Comparison of ENCODE assay signal across 8 cellular contexts in genomic region chr17:29293890-29294579, GRCh38. TPM values are rescaled to one million over a fixed set of nuclear protein-coding genes. Genes with fewer than 3 reads are reported as not detected.
DNase-seq lines count a peak whose midpoint lies in the region; ATAC-seq and TF ChIP-seq lines count a peak whose summit lies in the region.

A gene with protein sequence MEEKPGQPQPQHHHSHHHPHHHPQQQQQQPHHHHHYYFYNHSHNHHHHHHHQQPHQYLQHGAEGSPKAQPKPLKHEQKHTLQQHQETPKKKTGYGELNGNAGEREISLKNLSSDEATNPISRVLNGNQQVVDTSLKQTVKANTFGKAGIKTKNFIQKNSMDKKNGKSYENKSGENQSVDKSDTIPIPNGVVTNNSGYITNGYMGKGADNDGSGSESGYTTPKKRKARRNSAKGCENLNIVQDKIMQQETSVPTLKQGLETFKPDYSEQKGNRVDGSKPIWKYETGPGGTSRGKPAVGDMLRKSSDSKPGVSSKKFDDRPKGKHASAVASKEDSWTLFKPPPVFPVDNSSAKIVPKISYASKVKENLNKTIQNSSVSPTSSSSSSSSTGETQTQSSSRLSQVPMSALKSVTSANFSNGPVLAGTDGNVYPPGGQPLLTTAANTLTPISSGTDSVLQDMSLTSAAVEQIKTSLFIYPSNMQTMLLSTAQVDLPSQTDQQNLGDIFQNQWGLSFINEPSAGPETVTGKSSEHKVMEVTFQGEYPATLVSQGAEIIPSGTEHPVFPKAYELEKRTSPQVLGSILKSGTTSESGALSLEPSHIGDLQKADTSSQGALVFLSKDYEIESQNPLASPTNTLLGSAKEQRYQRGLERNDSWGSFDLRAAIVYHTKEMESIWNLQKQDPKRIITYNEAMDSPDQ (minus strand): TSS chr17:29294148. CDS start chr17:29294059, 89 bp downstream.

- peak; percentile 80 for ATAC-seq in HG02759 (IDR thresholded peaks at IDR 0.05; ENCODE audit: unreplicated experiment)

- WGBS in thymus: under 1% methylated on average over 31 of the region's 31 CpGs

- H3K4me3 ChIP-seq in GM12864 (ENCODE audit: low read depth, low read length) (peak within 1 kb of the TSS; percentile 77), thymus (ENCODE audit: low read length) (peak within 1 kb of the TSS; percentile 72)

- no peaks in the 10 kb centered on the region for H3K27me3 Mint-ChIP-seq in osteocyte (ENCODE audit: unreplicated experiment)

- peak within 1 kb of the TSS; percentile 100 for H3K4me3 Mint-ChIP-seq in osteocyte (ENCODE audit: unreplicated experiment)

- peak within 1 kb of the TSS; percentile 98 for H3K27ac ChIP-seq in thymus (ENCODE audit: low read depth)

- no peaks in the 10 kb centered on the region for H3K27me3 ChIP-seq in thymus (ENCODE audit: control insufficient read depth, insufficient read depth)

- H3K9me3 Mint-ChIP-seq in osteocyte (ENCODE audit: unreplicated experiment): no peaks in the 10 kb centered on the region

- DNase-seq in GM12864 (ENCODE audit: low read depth) (peak; percentile 95), NCI-H1417 (lab: John Stamatoyannopoulos, UW) (peak; percentile 98 to 99 (median 98)), SW 1271 (lab: John Stamatoyannopoulos, UW) (peak; percentile 97), head of caudate nucleus (peak; percentile 98 to 100 (median 100)), osteocyte (ENCODE audit: extremely low spot score, unreplicated experiment) (peak; percentile 99)
- DNase-seq in activated naive CD8-positive, alpha-beta T cell treated with anti-CD3 and anti-CD28 coated beads, Interleukin-2, amount 50 U/mL, for 16 hours (ENCODE audit: low read depth, low spot score): peak; percentile 97

- H3K27ac Mint-ChIP-seq in osteocyte (ENCODE audit: unreplicated experiment): peak within 1 kb of the TSS; percentile 100

- peaks cover 8% of the 10 kb centered on the region for H3K4me1 ChIP-seq in thymus (ENCODE audit: control insufficient read depth, insufficient read depth, low read length)

- H3K36me3 ChIP-seq in thymus (ENCODE audit: control insufficient read depth, insufficient read depth): no peaks in the 10 kb centered on the region

- no peak for TF ChIP-seq CTCF in GM12864 (IDR thresholded peaks at IDR 0.05; ENCODE audit: low read depth, low read length, missing control alignments)
- TF ChIP-seq CTCF in osteocyte (IDR thresholded peaks at IDR 0.05): peak; percentile 24

- peaks cover 6% of the 10 kb centered on the region for H3K36me3 Mint-ChIP-seq in osteocyte (ENCODE audit: unreplicated experiment)

- peaks cover 36% of the 10 kb centered on the region for H3K4me1 Mint-ChIP-seq in osteocyte (ENCODE audit: unreplicated experiment)

- intact Hi-C loops in head of caudate nucleus (cut with DNase I): loop anchor here (5.0 to 10.0 kb wide), 3 partner anchors 77 to 271 kb away; partner anchors contain the start of genes ABHD15 and TP53I13

- H3K9me3 ChIP-seq in thymus (ENCODE audit: control insufficient read depth): no peaks in the 10 kb centered on the region

RNA-seq across cellular contexts. Expression of the gene that starts here (rescaled TPM):
- 46.8 and 48.0 TPM in 2 replicates for total RNA-seq in osteocyte
- 19.8 TPM for polyA plus RNA-seq in thymus

Comparison
In these comparisons a context has a peak if more than half of its experiments do, and no peak if none do; other contexts are left out.
1. Peak in every context shown above with its lines: DNase-seq, ATAC-seq, H3K4me3 ChIP-seq and H3K27ac ChIP-seq.